Comparison of ENCODE assay signal across 26 cellular contexts in genomic region chr6:20349225-20349624, GRCh38. TPM values are rescaled to one million over a fixed set of nuclear protein-coding genes. Genes with fewer than 3 reads are reported as not detected.
DNase-seq lines count a peak whose midpoint lies in the region; ATAC-seq and FAIRE-seq lines count a peak whose summit lies in the region.
"Had no signal": no experiment of that assay in that cellular context is flagged by ENCODE, and none has a peak within 500 bp of the region (broad histone marks: within the 10 kb centered on the region; RNA-seq: fewer than 3 reads in every experiment).

No MANE protein-coding gene starts in this region.

- H3K4me1 Mint-ChIP-seq in T-cell = peaks cover 0 to 9% (median 7%) of the 10 kb centered on the region in 3 donors

- no peak overlapping the region for H3K27ac Mint-ChIP-seq in T-cell
- H3K27ac Mint-ChIP-seq: T-helper 1 cell treated with Interleukin-12 subunit alpha and Interleukin-12 subunit beta and Interleukin-4 antibody, amounts not matched to agents 30 μg/mL and 1 μg/mL, for 36 hours had no signal

- H3K4me3 ChIP-seq in small intestine (ENCODE audit: low read depth in 1 of 2, low read length in 2 of 2) = no peak overlapping the region
- H3K4me3 ChIP-seq: PC-9 had no signal

- no peak overlapping the region for H3K4me3 Mint-ChIP-seq in T-cell
- H3K4me3 Mint-ChIP-seq: CD4-positive, CD25-positive, alpha-beta regulatory T cell; T-helper 1 cell treated with Interleukin-12 subunit alpha and Interleukin-12 subunit beta and Interleukin-4 antibody, amounts not matched to agents 30 μg/mL and 1 μg/mL, for 36 hours had no signal

- H3K9me3 Mint-ChIP-seq in T-cell = peaks cover 3 to 10% (median 5%) of the 10 kb centered on the region in 3 donors

- H3K27me3 ChIP-seq in small intestine (ENCODE audit: control insufficient read depth in 2 of 2, insufficient read depth in 2 of 2, low read length in 2 of 2) = no peaks in the 10 kb centered on the region
- H3K27me3 ChIP-seq: BE2C had no signal

- DNase-seq in small intestine (peak; percentile 85), T-cell (no peak), retina (no peak), SW 1271 (lab: John Stamatoyannopoulos, UW) (no peak)
- DNase-seq: BE2C; CD4-positive, CD25-positive, alpha-beta regulatory T cell; COR-L47; DMS153; GF-D8; H7; KG1; NCI-H1436; NCI-H1930; NCI-H345; NCI-H524 treated with DMSO at 0.1 percent for 48 hours; PC-9; SIG-M5 had no signal

- no peaks in the 10 kb centered on the region for H3K36me3 ChIP-seq in small intestine (ENCODE audit: control insufficient read depth in 2 of 2, insufficient read depth in 2 of 2, low read length in 2 of 2)
- H3K36me3 ChIP-seq: BE2C had no signal

- peaks cover 0 to 2% of the 10 kb centered on the region in 2 donors for H3K4me1 ChIP-seq in small intestine (ENCODE audit: control insufficient read depth in 2 of 2, insufficient read depth in 1 of 2, low read depth in 1 of 2, low read length in 1 of 2)
- H3K4me1 ChIP-seq: BE2C had no signal

- ATAC-seq in GM18867 (IDR thresholded peaks at IDR 0.05; ENCODE audit: unreplicated experiment) (peak; percentile 93), GM21381 (IDR thresholded peaks at IDR 0.05; ENCODE audit: unreplicated experiment) (peak; percentile 57), HG03571 (IDR thresholded peaks at IDR 0.05; ENCODE audit: unreplicated experiment) (peak; percentile 53), GM19452 (IDR thresholded peaks at IDR 0.05; ENCODE audit: unreplicated experiment) (no peak), T-cell (replicated peaks in 1 of 4) (no peak)
- ATAC-seq: SK-N-SH treated with all-trans-retinoic acid at 6 μM for 48 hours had no signal

- 33 to 68% (median 37%) methylated on average over 4 of the region's 4 CpGs for WGBS in small intestine, 3 donors

- H3K36me3 Mint-ChIP-seq in T-cell = peaks cover 5% of the 10 kb centered on the region
- H3K36me3 Mint-ChIP-seq: CD4-positive, CD25-positive, alpha-beta regulatory T cell had no signal

- no peak overlapping the region for H3K27ac ChIP-seq in small intestine (ENCODE audit: low read depth in 1 of 2, low read length in 1 of 2)
- H3K27ac ChIP-seq: PC-9, RWPE1 had no signal

- CTCF ChIA-PET in T-cell (lab: Charles Lee) = interaction anchor here (0.6 kb wide), 2 partner anchors 166 to 174 kb away, joined by 3 to 5 read pairs; no protein-coding TSS in a partner anchor

- FAIRE-seq in small intestine (lab: Jason Lieb, UNC) = no peak
- FAIRE-seq: A204.1, GM12891 had no signal

- POLR2A ChIA-PET in T-cell (lab: Charles Lee) = no interaction called here

- no peaks in the 10 kb centered on the region for H3K27me3 Mint-ChIP-seq in T-cell

- no peaks in the 10 kb centered on the region for H3K9me3 ChIP-seq in small intestine (ENCODE audit: control insufficient read depth, low read depth)
- H3K9me3 ChIP-seq: BE2C had no signal

RNA-seq across cellular contexts. Expression of gene E2F3, which starts 52.5 kb away (rescaled TPM):
- 1 to 10 TPM; 1.8 to 6.6 (median 2.2) TPM for polyA plus RNA-seq in small intestine
- 10 to 100 TPM in 4 of 5 donors, 1 to 10 TPM in 1; 9.6 to 28.2 (median 23.1) TPM for total RNA-seq in T-cell

Comparison
In these comparisons a context has a peak if more than half of its experiments do, and no peak if none do; other contexts are left out.
1. ATAC-seq: peak in GM18867 (single experiment), GM21381 (single experiment) and HG03571 (single experiment); none in GM19452 (single experiment) and T-cell (0 of 4).